32 cellular contexts compared by ENCODE assay signal in genomic region chr1:63877021-63877767, GRCh38.
DNase-seq lines count a peak whose midpoint lies in the region; FAIRE-seq and TF ChIP-seq lines count a peak whose summit lies in the region.
"Had no signal": no experiment of that assay in that cellular context is flagged by ENCODE, and none has a peak within 500 bp of the region (broad histone marks: within the 10 kb centered on the region; RNA-seq: fewer than 3 reads in every experiment).

No MANE protein-coding gene starts in this region.

- H3K27ac ChIP-seq in mammary epithelial cell (ENCODE audit: insufficient read depth, low read depth, low read length) (peak overlapping the region; percentile 80), astrocyte (ENCODE audit: low read depth, low read length) (no peak overlapping the region), mesenchymal stem cell (ENCODE audit: low read length, poor library complexity, severe bottlenecking) (peak overlapping the region; percentile 93)
- H3K27ac ChIP-seq: colonic mucosa, pancreas, spleen had no signal

- no peak overlapping the region for H2BK120ac ChIP-seq in mesenchymal stem cell (ENCODE audit: low read depth, low read length)

- no peak for TF ChIP-seq CTCF in mammary epithelial cell (conservative IDR thresholded peaks at IDR 0.05 in 1 of 2, IDR thresholded peaks at IDR 0.05 in 1 of 2; ENCODE audit: extremely low read depth in 1 of 2, insufficient read depth in 1 of 2, low read depth in 1 of 2, low read length in 2 of 2)
- no peak for TF ChIP-seq CTCF in MCF 10A (IDR thresholded peaks at IDR 0.05; ENCODE audit: unreplicated experiment)
- no peak for TF ChIP-seq CTCF in astrocyte (IDR thresholded peaks at IDR 0.05; ENCODE audit: insufficient read depth, low read depth, low read length)

- H3K4me3 Mint-ChIP-seq in MCF 10A (ENCODE audit: unreplicated experiment), result no peak overlapping the region
- H3K4me3 Mint-ChIP-seq in astrocyte (ENCODE audit: unreplicated experiment), result no peak overlapping the region
- H3K4me3 Mint-ChIP-seq: CD8-positive, alpha-beta memory T cell; stimulated activated effector memory CD8-positive, alpha-beta T cell treated with anti-CD3 and anti-CD28 coated beads, Interleukin-12 subunit alpha, Interleukin-12 subunit beta, amount 100 ng/mL, for 72 hours had no signal

- DNase-seq in mammary epithelial cell (no peak), MCF 10A (ENCODE audit: unreplicated experiment) (no peak), astrocyte (ENCODE audit: low read depth) (peak; percentile 50), mesenchymal stem cell (no peak), T1000 (lab: John Stamatoyannopoulos, UW) (no peak), COLO668 (lab: John Stamatoyannopoulos, UW; ENCODE audit: unreplicated experiment) (no peak), DMS114 treated with DMSO at 0.1 percent for 48 hours (lab: John Stamatoyannopoulos, UW; ENCODE audit: unreplicated experiment) (no peak), NCI-H82 (lab: John Stamatoyannopoulos, UW) (no peak)
- DNase-seq: 8988T; activated CD8-positive, alpha-beta memory T cell treated with anti-CD3 and anti-CD28 coated beads for 24 hours; BE2C; CD8-positive, alpha-beta memory T cell; colonic mucosa; DMS53; effector CD8-positive, alpha-beta T cell; head of caudate nucleus; KBM-7; MM.1S; NCI-H1417; NCI-H2029 treated with DMSO at 0.1 percent for 48 hours; NCI-H526 treated with DMSO at 0.1 percent for 48 hours; pancreas; retina; RPMI8226; spleen; stimulated activated CD4-positive, alpha-beta T cell treated with anti-CD3 and anti-CD28 coated beads, Interleukin-4, amount 100 ng/mL, for 1 hour; substantia nigra; T-helper 2 cell had no signal

- no peaks in the 10 kb centered on the region for H3K9me3 ChIP-seq in mammary epithelial cell (replicated peaks; ENCODE audit: insufficient read depth, low read length)
- H3K9me3 ChIP-seq in astrocyte (ENCODE audit: insufficient read depth, low read depth, low read length), result no peaks in the 10 kb centered on the region
- no peaks in the 10 kb centered on the region for H3K9me3 ChIP-seq in mesenchymal stem cell (ENCODE audit: control insufficient read depth, low read length)
- H3K9me3 ChIP-seq: BE2C, breast epithelium, colonic mucosa, pancreas, spleen had no signal

- H3K36me3 ChIP-seq in mammary epithelial cell (ENCODE audit: insufficient read depth, low read length), result no peaks in the 10 kb centered on the region
- no peaks in the 10 kb centered on the region for H3K36me3 ChIP-seq in astrocyte (ENCODE audit: insufficient read depth, low read length)
- H3K36me3 ChIP-seq in mesenchymal stem cell (ENCODE audit: control insufficient read depth in 1 of 2, insufficient read depth in 2 of 2, low read depth in 1 of 2, low read length in 2 of 2), result no peaks in the 10 kb centered on the region
- H3K36me3 ChIP-seq: BE2C, breast epithelium, colonic mucosa, pancreas, spleen had no signal

- H3K23ac ChIP-seq in mesenchymal stem cell (ENCODE audit: low read length in 2 of 2), result no peak overlapping the region

- CTCF ChIA-PET in mammary epithelial cell (lab: Charles Lee; ENCODE audit: low non-redundant PET), result no interaction called here
- CTCF ChIA-PET in MCF 10A (lab: Yijun Ruan, JAX), result interaction anchor here (0.6 to 1.4 kb wide), 2 partner anchors 9 to 254 kb away, joined by 3 to 4 read pairs; no protein-coding TSS in a partner anchor

- POLR2A ChIA-PET in MCF 10A (lab: Yijun Ruan, JAX), result interaction anchor here (0.7 to 2.2 kb wide), 6 partner anchors 9 to 17 kb away, joined by 3 to 7 read pairs (median 5); no protein-coding TSS in a partner anchor

- peak overlapping the region in 1 of 2 experiments; percentile 24 for H3K4ac ChIP-seq in mesenchymal stem cell (ENCODE audit: low read depth in 1 of 2, low read length in 2 of 2)

- intact Hi-C loops in mammary epithelial cell (cut with micrococcal nuclease) (no loop called here), MCF 10A (cut with micrococcal nuclease) (no loop called here)

- dilution Hi-C loops in mammary epithelial cell (cut with HindIII; ENCODE audit: low sequenced_read_pairs), result no loop called here

- H2AFZ ChIP-seq in mammary epithelial cell (ENCODE audit: low read depth, low read length) (peak overlapping the region; percentile 33), astrocyte (ENCODE audit: low read depth, low read length) (no peak overlapping the region), mesenchymal stem cell (ENCODE audit: low read depth, low read length) (no peak overlapping the region)

- no peak overlapping the region for H2BK15ac ChIP-seq in mesenchymal stem cell (ENCODE audit: low read depth, poor library complexity, severe bottlenecking)

- peak overlapping the region; percentile 18 to 67 for H3K18ac ChIP-seq in mesenchymal stem cell (ENCODE audit: low read depth in 1 of 2, low read length in 2 of 2)

- H3K4me2 ChIP-seq in mammary epithelial cell (ENCODE audit: insufficient read depth, low read depth, low read length) (peak overlapping the region; percentile 72), astrocyte (ENCODE audit: low read length) (peak overlapping the region; percentile 28), mesenchymal stem cell (ENCODE audit: low read length, poor library complexity, severe bottlenecking) (no peak overlapping the region)

- H2BK5ac ChIP-seq in mesenchymal stem cell (ENCODE audit: low read depth, low read length, poor library complexity, severe bottlenecking), result no peak overlapping the region

- peaks cover 26% of the 10 kb centered on the region for H3K4me1 Mint-ChIP-seq in MCF 10A (ENCODE audit: insufficient read depth, unreplicated experiment)
- peaks cover 80% of the 10 kb centered on the region for H3K4me1 Mint-ChIP-seq in astrocyte (ENCODE audit: low read depth, unreplicated experiment)
- H3K4me1 Mint-ChIP-seq: CD8-positive, alpha-beta memory T cell; stimulated activated effector memory CD8-positive, alpha-beta T cell treated with anti-CD3 and anti-CD28 coated beads, Interleukin-12 subunit alpha, Interleukin-12 subunit beta, amount 100 ng/mL, for 72 hours had no signal

- H3K79me2 ChIP-seq in mammary epithelial cell (ENCODE audit: insufficient read depth, low read length) (peaks cover 47% of the 10 kb centered on the region), astrocyte (ENCODE audit: insufficient read depth, low read length) (peaks cover 3% of the 10 kb centered on the region)

- H3K9me3 Mint-ChIP-seq in MCF 10A (ENCODE audit: unreplicated experiment) (no peaks in the 10 kb centered on the region), astrocyte (ENCODE audit: unreplicated experiment) (no peaks in the 10 kb centered on the region)
- H3K9me3 Mint-ChIP-seq: CD8-positive, alpha-beta memory T cell; stimulated activated effector memory CD8-positive, alpha-beta T cell treated with anti-CD3 and anti-CD28 coated beads, Interleukin-12 subunit alpha, Interleukin-12 subunit beta, amount 100 ng/mL, for 72 hours had no signal

- in situ Hi-C loops in mammary epithelial cell (cut with MboI; ENCODE audit: low sequenced_read_pairs in 2 of 2), result no loop called here

- 48% methylated on average over 8 of the region's 8 CpGs for WGBS in mammary epithelial cell (ENCODE audit: low coverage, missing lambda C conversion rate)
- 92% methylated on average over 5 of the region's 8 CpGs for WGBS in mesenchymal stem cell

- H3K36me3 Mint-ChIP-seq in MCF 10A (ENCODE audit: insufficient read depth, unreplicated experiment) (peaks cover 5% of the 10 kb centered on the region), astrocyte (ENCODE audit: low read depth, unreplicated experiment) (no peaks in the 10 kb centered on the region)
- H3K36me3 Mint-ChIP-seq: CD8-positive, alpha-beta memory T cell; stimulated activated effector memory CD8-positive, alpha-beta T cell treated with anti-CD3 and anti-CD28 coated beads, Interleukin-12 subunit alpha, Interleukin-12 subunit beta, amount 100 ng/mL, for 72 hours had no signal

- H3K9ac ChIP-seq in mammary epithelial cell (ENCODE audit: insufficient read depth, low read length) (peak overlapping the region; percentile 24), astrocyte (ENCODE audit: low read length) (no peak overlapping the region), mesenchymal stem cell (ENCODE audit: low read length) (no peak overlapping the region)

- H3K27me3 ChIP-seq in mammary epithelial cell (ENCODE audit: insufficient read depth, low read length), result no peaks in the 10 kb centered on the region
- no peaks in the 10 kb centered on the region for H3K27me3 ChIP-seq in astrocyte (ENCODE audit: insufficient read depth, low read length)
- no peaks in the 10 kb centered on the region for H3K27me3 ChIP-seq in mesenchymal stem cell (ENCODE audit: control insufficient read depth in 1 of 2, insufficient read depth in 1 of 2, low read length in 2 of 2)
- H3K27me3 ChIP-seq: BE2C, breast epithelium, colonic mucosa, pancreas, spleen had no signal

- H3K4me1 ChIP-seq in mammary epithelial cell (ENCODE audit: insufficient read depth, low read length) (peaks cover 59% of the 10 kb centered on the region), astrocyte (ENCODE audit: insufficient read depth, low read length) (peaks cover 55% of the 10 kb centered on the region), mesenchymal stem cell (ENCODE audit: control insufficient read depth, insufficient read depth, low read depth, low read length) (peaks cover 4% of the 10 kb centered on the region)
- H3K4me1 ChIP-seq: BE2C, breast epithelium, colonic mucosa had no signal

- no peak for FAIRE-seq in astrocyte (lab: Jason Lieb, UNC)
- FAIRE-seq: HTR-8/SVneo, pancreas had no signal

- H4K91ac ChIP-seq in mesenchymal stem cell (ENCODE audit: low read length), result no peak overlapping the region

- H3K27me3 Mint-ChIP-seq in MCF 10A (ENCODE audit: insufficient read depth, unreplicated experiment), result no peaks in the 10 kb centered on the region
- no peaks in the 10 kb centered on the region for H3K27me3 Mint-ChIP-seq in astrocyte (ENCODE audit: low read depth, unreplicated experiment)

- H3K79me1 ChIP-seq in mesenchymal stem cell (replicated peaks; ENCODE audit: low read length, poor library complexity, severe bottlenecking), result peaks cover 9% of the 10 kb centered on the region

- no TSS peak for BruUV-seq in mammary epithelial cell (replicated peaks; lab: Mats Ljungman, UMichigan)
- no TSS peak for BruUV-seq in MCF 10A (replicated peaks; lab: Mats Ljungman, UMichigan)

- H4K20me1 ChIP-seq in mammary epithelial cell (ENCODE audit: insufficient read depth, low read length), result no peaks in the 10 kb centered on the region
- H4K20me1 ChIP-seq in astrocyte (ENCODE audit: insufficient read depth, low read length), result peaks cover 11% of the 10 kb centered on the region

- H2BK12ac ChIP-seq in mesenchymal stem cell (ENCODE audit: low read length in 2 of 2), result peak overlapping the region; percentile 18 to 57

- no peak overlapping the region for H3K14ac ChIP-seq in mesenchymal stem cell (ENCODE audit: low read length in 2 of 2)

- H3K27ac Mint-ChIP-seq in MCF 10A (ENCODE audit: low read depth, unreplicated experiment), result no peak overlapping the region
- peak overlapping the region; percentile 89 for H3K27ac Mint-ChIP-seq in astrocyte (ENCODE audit: unreplicated experiment)
- H3K27ac Mint-ChIP-seq: CD8-positive, alpha-beta memory T cell; stimulated activated effector memory CD8-positive, alpha-beta T cell treated with anti-CD3 and anti-CD28 coated beads, Interleukin-12 subunit alpha, Interleukin-12 subunit beta, amount 100 ng/mL, for 72 hours had no signal

- no peak overlapping the region for H4K8ac ChIP-seq in mesenchymal stem cell (ENCODE audit: low read length)

- H3K4me3 ChIP-seq in mammary epithelial cell (replicated peaks in 1 of 3; ENCODE audit: insufficient read depth in 1 of 3, low read depth in 2 of 3, low read length in 3 of 3) (no peak overlapping the region), astrocyte (ENCODE audit: insufficient read depth, low read depth, low read length) (no peak overlapping the region), mesenchymal stem cell (ENCODE audit: insufficient read depth in 1 of 2, low read depth in 1 of 2, low read length in 2 of 2) (peak overlapping the region in 1 of 2 experiments; percentile 17)
- H3K4me3 ChIP-seq: breast epithelium, colonic mucosa, lung, pancreas, spleen had no signal

- peak overlapping the region; percentile 95 for H2AK5ac ChIP-seq in mesenchymal stem cell (ENCODE audit: low read length, severe bottlenecking)
